In the genomic region with DNA sequence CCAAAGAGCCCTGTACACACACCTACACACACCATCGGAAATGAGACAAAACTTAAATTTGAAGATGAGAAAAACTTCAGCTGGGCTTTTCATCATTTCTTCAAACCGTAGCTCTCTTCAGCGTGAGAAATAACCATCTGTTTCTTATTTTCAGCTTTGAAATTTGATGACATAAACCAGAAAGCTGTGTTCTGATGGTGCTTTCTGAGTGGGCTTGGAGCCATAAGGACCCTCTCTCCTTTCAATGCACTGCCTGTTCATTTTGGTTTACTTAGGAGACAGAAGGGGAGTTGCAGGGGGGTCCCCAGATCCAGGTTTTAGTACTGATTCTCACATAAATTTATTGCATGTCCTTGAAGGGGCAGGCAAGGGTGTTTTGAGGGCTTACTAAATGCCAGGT, we compare ENCODE assay signal across 29 cellular contexts. TPM values are rescaled to one million over a fixed set of nuclear protein-coding genes. Genes with fewer than 3 reads are reported as not detected.
DNase-seq lines count a peak whose midpoint lies in the region; ATAC-seq, FAIRE-seq and TF ChIP-seq lines count a peak whose summit lies in the region.
"Had no signal": no experiment of that assay in that cellular context is flagged by ENCODE, and none has a peak within 500 bp of the region (broad histone marks: within the 10 kb centered on the region; RNA-seq: fewer than 3 reads in every experiment).

No MANE protein-coding gene starts in this region.

- TF ChIP-seq CTCF in GM12865 (IDR thresholded peaks at IDR 0.05; ENCODE audit: insufficient read depth, low read depth, low read length, missing control alignments) (no peak), pancreas (IDR thresholded peaks at IDR 0.05) (no peak), natural killer cell (IDR thresholded peaks at IDR 0.05) (no peak)

- 31 to 39% methylated on average over 3 of the region's 3 CpGs for WGBS in pancreas, 2 donors

- no peak overlapping the region for H3K27ac Mint-ChIP-seq in natural killer cell
- H3K27ac Mint-ChIP-seq: activated naive CD8-positive, alpha-beta T cell treated with anti-CD3 and anti-CD28 coated beads, Interleukin-2, amount 10 ng/mL, durations not matched to agents 7 days and 5 days; CD8-positive, alpha-beta memory T cell had no signal

- H3K9me3 Mint-ChIP-seq in natural killer cell: no peaks in the 10 kb centered on the region

- no peaks in the 10 kb centered on the region for H3K27me3 Mint-ChIP-seq in natural killer cell (ENCODE audit: low read depth in 2 of 2)
- H3K27me3 Mint-ChIP-seq: activated naive CD8-positive, alpha-beta T cell treated with anti-CD3 and anti-CD28 coated beads, Interleukin-2, amount 10 ng/mL, durations not matched to agents 7 days and 5 days; CD8-positive, alpha-beta memory T cell; stimulated activated naive B cell treated with anti-CD40 and anti-IgM and Interleukin-4, amounts not matched to agents 10 μg/mL and 1 μg/mL and 100 μg/mL, for 72 hours had no signal

- no peak overlapping the region for H3K4me3 Mint-ChIP-seq in natural killer cell
- H3K4me3 Mint-ChIP-seq: activated naive CD8-positive, alpha-beta T cell treated with anti-CD3 and anti-CD28 coated beads, Interleukin-2, amount 10 ng/mL, durations not matched to agents 7 days and 5 days; CD8-positive, alpha-beta memory T cell had no signal

- peaks cover 0 to 22% (median 5%) of the 10 kb centered on the region in 3 donors for H3K4me1 ChIP-seq in pancreas
- H3K4me1 ChIP-seq: gastroesophageal sphincter, uterus had no signal

- peak overlapping the region; percentile 29 to 70 (median 60) for H3K27ac ChIP-seq in pancreas
- H3K27ac ChIP-seq: gastroesophageal sphincter, PC-9, uterus, WERI-Rb-1 had no signal

- peak; percentile 64 for DNase-seq in GM12865 (ENCODE audit: low read depth)
- DNase-seq in pancreas: no peak
- no peak for DNase-seq in natural killer cell
- DNase-seq in inferior parietal cortex (ENCODE audit: extremely low spot score): no peak
- DNase-seq: activated CD8-positive, alpha-beta memory T cell treated with anti-CD3 and anti-CD28 coated beads, Interleukin-2, amount 50 U/mL, for 4 hours; activated effector memory CD4-positive, alpha-beta T cell treated with Interleukin-2 at 50 U/mL for 16 hours; activated naive CD8-positive, alpha-beta T cell treated with anti-CD3 and anti-CD28 coated beads, Interleukin-2, amount 10 ng/mL, durations not matched to agents 7 days and 5 days; CD8-positive, alpha-beta memory T cell; DMS79; effector CD8-positive, alpha-beta T cell; HCEC 1CT; NCI-H1048; NCI-H187; NCI-H226; NCI-H82; PC-9; small intestine; stimulated activated naive B cell treated with anti-CD40 and anti-IgM and Interleukin-4, amounts not matched to agents 10 μg/mL and 1 μg/mL and 100 μg/mL, for 72 hours; T-helper 2 cell; uterus; WERI-Rb-1 had no signal

- intact Hi-C loops in pancreas (cut with DNase I): no loop called here
- intact Hi-C loops in natural killer cell (cut with micrococcal nuclease): no loop called here

- no peak for FAIRE-seq in pancreas (lab: Jason Lieb, UNC)
- FAIRE-seq: HTR-8/SVneo, keratinocyte, small intestine had no signal

- H3K9me3 ChIP-seq in pancreas: no peaks in the 10 kb centered on the region
- H3K9me3 ChIP-seq: gastroesophageal sphincter, uterus had no signal

- H3K4me3 ChIP-seq in GM12865 (ENCODE audit: low read depth, low read length) (peak overlapping the region; percentile 37), pancreas (no peak overlapping the region)
- H3K4me3 ChIP-seq: gastroesophageal sphincter, lung, PC-9, uterus had no signal

- no peaks in the 10 kb centered on the region for H3K27me3 ChIP-seq in pancreas
- H3K27me3 ChIP-seq: gastroesophageal sphincter, uterus had no signal

- no peaks in the 10 kb centered on the region for H3K36me3 Mint-ChIP-seq in natural killer cell

- ATAC-seq in HG03095 (IDR thresholded peaks at IDR 0.05; ENCODE audit: unreplicated experiment) (peak; percentile 37), SK-N-SH treated with all-trans-retinoic acid at 6 μM for 48 hours (peak; percentile 68), pancreas (peak; percentile 67 to 78 (median 73)), natural killer cell (no peak), HG02885 (IDR thresholded peaks at IDR 0.05; ENCODE audit: poor library complexity, unreplicated experiment) (no peak)
- ATAC-seq: esophagus mucosa, gastroesophageal sphincter had no signal

- H3K4me1 Mint-ChIP-seq in natural killer cell: peaks cover 4 to 10% of the 10 kb centered on the region in 2 donors
- H3K4me1 Mint-ChIP-seq: activated naive CD8-positive, alpha-beta T cell treated with anti-CD3 and anti-CD28 coated beads, Interleukin-2, amount 10 ng/mL, durations not matched to agents 7 days and 5 days; CD8-positive, alpha-beta memory T cell had no signal

- H3K36me3 ChIP-seq in pancreas: no peaks in the 10 kb centered on the region
- H3K36me3 ChIP-seq: uterus had no signal

TF ChIP-seq in SK-N-SH treated with all-trans-retinoic acid at 6 μM for 48 hours, 23 proteins besides CTCF, POLR2A, EP300 and RAD21:
- TF ChIP-seq, protein P1, sequence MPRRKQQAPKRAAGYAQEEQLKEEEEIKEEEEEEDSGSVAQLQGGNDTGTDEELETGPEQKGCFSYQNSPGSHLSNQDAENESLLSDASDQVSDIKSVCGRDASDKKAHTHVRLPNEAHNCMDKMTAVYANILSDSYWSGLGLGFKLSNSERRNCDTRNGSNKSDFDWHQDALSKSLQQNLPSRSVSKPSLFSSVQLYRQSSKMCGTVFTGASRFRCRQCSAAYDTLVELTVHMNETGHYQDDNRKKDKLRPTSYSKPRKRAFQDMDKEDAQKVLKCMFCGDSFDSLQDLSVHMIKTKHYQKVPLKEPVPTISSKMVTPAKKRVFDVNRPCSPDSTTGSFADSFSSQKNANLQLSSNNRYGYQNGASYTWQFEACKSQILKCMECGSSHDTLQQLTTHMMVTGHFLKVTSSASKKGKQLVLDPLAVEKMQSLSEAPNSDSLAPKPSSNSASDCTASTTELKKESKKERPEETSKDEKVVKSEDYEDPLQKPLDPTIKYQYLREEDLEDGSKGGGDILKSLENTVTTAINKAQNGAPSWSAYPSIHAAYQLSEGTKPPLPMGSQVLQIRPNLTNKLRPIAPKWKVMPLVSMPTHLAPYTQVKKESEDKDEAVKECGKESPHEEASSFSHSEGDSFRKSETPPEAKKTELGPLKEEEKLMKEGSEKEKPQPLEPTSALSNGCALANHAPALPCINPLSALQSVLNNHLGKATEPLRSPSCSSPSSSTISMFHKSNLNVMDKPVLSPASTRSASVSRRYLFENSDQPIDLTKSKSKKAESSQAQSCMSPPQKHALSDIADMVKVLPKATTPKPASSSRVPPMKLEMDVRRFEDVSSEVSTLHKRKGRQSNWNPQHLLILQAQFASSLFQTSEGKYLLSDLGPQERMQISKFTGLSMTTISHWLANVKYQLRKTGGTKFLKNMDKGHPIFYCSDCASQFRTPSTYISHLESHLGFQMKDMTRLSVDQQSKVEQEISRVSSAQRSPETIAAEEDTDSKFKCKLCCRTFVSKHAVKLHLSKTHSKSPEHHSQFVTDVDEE (CRISPR knock-in tag; IDR thresholded peaks at IDR 0.05): no peak
- TF ChIP-seq TCF4 (CRISPR knock-in tag; IDR thresholded peaks at IDR 0.05; ENCODE audit: borderline replicate concordance) (peak; percentile 65; the same call in 1 of the 2 replicates), ISL1 (CRISPR knock-in tag; IDR thresholded peaks at IDR 0.05) (no peak)

RNA-seq across cellular contexts. Expression of a gene that starts 9.5 kb away (rescaled TPM):
- total RNA-seq in pancreas: 1 to 10 TPM; 3.9 to 7.9 (median 6.0) TPM
- polyA plus RNA-seq in pancreas: 1 to 10 TPM; 6.1 to 6.2 TPM
- total RNA-seq in natural killer cell: 1 to 10 TPM; 1.7 to 2.2 (median 2.1) TPM

RNA-seq across cellular contexts. Expression of a gene that starts 25.7 kb away (rescaled TPM):
- 10 to 100 TPM; 22.8 to 40.3 (median 33.9) TPM for total RNA-seq in pancreas
- polyA plus RNA-seq in pancreas: 10 to 100 TPM; 54.0 to 59.2 TPM
- 10 to 100 TPM; 29.3 to 38.9 (median 36.7) TPM for total RNA-seq in natural killer cell

Comparison
In these comparisons a context has a peak if more than half of its experiments do, and no peak if none do; other contexts are left out.
1. ATAC-seq: peak in HG03095 (single experiment), SK-N-SH treated with all-trans-retinoic acid at 6 μM for 48 hours (single experiment) and pancreas (4 of 4); none in natural killer cell (0 of 3) and HG02885 (single experiment).